Comparison of ENCODE assay signal across 8 cellular contexts in the genomic region with DNA sequence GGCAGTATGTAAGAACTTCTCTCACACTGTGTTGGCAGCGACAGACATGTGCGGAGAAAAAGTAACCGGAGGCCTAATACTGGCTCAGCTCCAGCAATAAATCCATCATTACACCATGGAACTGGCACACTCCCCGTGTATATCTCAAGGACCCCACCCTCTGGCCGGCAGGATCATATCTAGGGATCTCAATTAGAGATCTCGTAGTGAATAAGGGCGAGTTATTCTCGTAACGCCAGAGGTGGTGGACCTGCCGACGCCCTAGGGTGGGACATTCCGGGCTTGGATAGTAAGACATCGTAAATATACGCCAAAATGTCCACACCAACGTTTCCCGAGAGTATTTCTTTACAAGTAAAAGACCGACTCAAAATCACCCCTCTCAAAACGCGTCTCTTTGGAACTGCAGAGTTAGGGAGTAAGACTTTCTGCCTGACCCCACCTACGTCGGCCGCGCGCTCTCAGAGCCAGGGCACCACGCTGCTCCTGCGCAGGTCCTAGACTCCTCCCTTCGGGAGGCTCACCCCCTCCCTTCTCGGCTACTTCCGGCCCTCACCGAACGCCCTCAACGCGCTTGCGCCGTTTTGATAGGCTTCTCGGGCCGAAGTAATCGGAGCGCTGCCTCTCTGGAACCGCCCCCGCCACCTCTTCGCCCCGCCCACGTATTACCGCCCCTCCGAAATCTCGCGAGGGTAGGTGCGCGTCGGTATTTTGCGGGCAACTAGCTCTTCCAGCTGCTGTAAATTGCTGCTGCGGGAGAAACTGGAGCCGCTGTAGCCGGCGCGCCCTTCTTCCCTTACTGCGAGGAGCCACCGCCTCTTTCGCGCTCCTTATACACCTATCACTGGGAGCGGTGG. TPM values are rescaled to one million over a fixed set of nuclear protein-coding genes. Genes with fewer than 3 reads are reported as not detected.
DNase-seq lines count a peak whose midpoint lies in the region; ATAC-seq and TF ChIP-seq lines count a peak whose summit lies in the region.

A gene with protein sequence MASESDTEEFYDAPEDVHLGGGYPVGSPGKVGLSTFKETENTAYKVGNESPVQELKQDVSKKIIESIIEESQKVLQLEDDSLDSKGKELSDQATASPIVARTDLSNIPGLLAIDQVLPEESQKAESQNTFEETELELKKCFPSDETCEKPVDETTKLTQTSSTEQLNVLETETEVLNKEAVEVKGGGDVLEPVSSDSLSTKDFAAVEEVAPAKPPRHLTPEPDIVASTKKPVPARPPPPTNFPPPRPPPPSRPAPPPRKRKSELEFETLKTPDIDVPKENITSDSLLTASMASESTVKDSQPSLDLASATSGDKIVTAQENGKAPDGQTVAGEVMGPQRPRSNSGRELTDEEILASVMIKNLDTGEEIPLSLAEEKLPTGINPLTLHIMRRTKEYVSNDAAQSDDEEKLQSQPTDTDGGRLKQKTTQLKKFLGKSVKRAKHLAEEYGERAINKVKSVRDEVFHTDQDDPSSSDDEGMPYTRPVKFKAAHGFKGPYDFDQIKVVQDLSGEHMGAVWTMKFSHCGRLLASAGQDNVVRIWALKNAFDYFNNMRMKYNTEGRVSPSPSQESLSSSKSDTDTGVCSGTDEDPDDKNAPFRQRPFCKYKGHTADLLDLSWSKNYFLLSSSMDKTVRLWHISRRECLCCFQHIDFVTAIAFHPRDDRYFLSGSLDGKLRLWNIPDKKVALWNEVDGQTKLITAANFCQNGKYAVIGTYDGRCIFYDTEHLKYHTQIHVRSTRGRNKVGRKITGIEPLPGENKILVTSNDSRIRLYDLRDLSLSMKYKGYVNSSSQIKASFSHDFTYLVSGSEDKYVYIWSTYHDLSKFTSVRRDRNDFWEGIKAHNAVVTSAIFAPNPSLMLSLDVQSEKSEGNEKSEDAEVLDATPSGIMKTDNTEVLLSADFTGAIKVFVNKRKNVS (plus strand): TSS at position 706 of the 857 bp plus-strand sequence. CDS start 398 bp downstream, outside the sequence.

- no peaks in the 10 kb centered on the region for H3K27me3 ChIP-seq in mucosa of rectum (ENCODE audit: control insufficient read depth in 2 of 2, insufficient read depth in 2 of 2, low read length in 2 of 2)

- H3K27me3 Mint-ChIP-seq in activated T-cell treated with anti-CD3 and anti-CD28 coated beads, Interleukin-2, amount 50 U/mL, for 24 hours, result no peaks in the 10 kb centered on the region

- peak within 1 kb of the TSS; percentile 76 to 84 for H3K9ac ChIP-seq in mucosa of rectum (ENCODE audit: low read depth in 1 of 2, low read length in 2 of 2)

- peak within 1 kb of the TSS; percentile 87 for H3K4me3 ChIP-seq in epithelial cell of proximal tubule (ENCODE audit: low read depth, low read length)
- H3K4me3 ChIP-seq in mucosa of rectum (ENCODE audit: low read length in 2 of 2), result peak within 1 kb of the TSS; percentile 82 to 85

- peak; percentile 72 for DNase-seq in DMS153 treated with DMSO at 0.1 percent for 48 hours (lab: John Stamatoyannopoulos, UW; ENCODE audit: unreplicated experiment)
- DNase-seq in KBM-7, result peak; percentile 99
- peak; percentile 92 for DNase-seq in activated T-cell treated with anti-CD3 and anti-CD28 coated beads, Interleukin-2, amount 50 U/mL, for 24 hours
- DNase-seq in epithelial cell of proximal tubule (ENCODE audit: low read depth), result no peak
- peak; percentile 93 for DNase-seq in stimulated activated CD8-positive, alpha-beta memory T cell treated with anti-CD3 and anti-CD28 coated beads, Interleukin-4, amount 100 ng/mL, for 48 hours

- TF ChIP-seq CTCF in epithelial cell of proximal tubule (conservative IDR thresholded peaks at IDR 0.05; ENCODE audit: low read depth, low read length), result no peak

- ATAC-seq in GM21717 (IDR thresholded peaks at IDR 0.05; ENCODE audit: unreplicated experiment), result peak; percentile 91

- H3K36me3 Mint-ChIP-seq in activated T-cell treated with anti-CD3 and anti-CD28 coated beads, Interleukin-2, amount 50 U/mL, for 24 hours (ENCODE audit: low read depth), result peaks cover 7% of the 10 kb centered on the region

- H3K4me1 Mint-ChIP-seq in activated T-cell treated with anti-CD3 and anti-CD28 coated beads, Interleukin-2, amount 50 U/mL, for 24 hours (ENCODE audit: low read depth), result peaks cover 35% of the 10 kb centered on the region

- no peaks in the 10 kb centered on the region for H3K9me3 Mint-ChIP-seq in activated T-cell treated with anti-CD3 and anti-CD28 coated beads, Interleukin-2, amount 50 U/mL, for 24 hours

- no peaks in the 10 kb centered on the region for H3K9me3 ChIP-seq in mucosa of rectum (ENCODE audit: control insufficient read depth in 2 of 2, low read length in 2 of 2)

- peak within 1 kb of the TSS; percentile 92 for H3K27ac ChIP-seq in mucosa of rectum (ENCODE audit: low read depth in 2 of 2, low read length in 2 of 2)

- H3K4me3 Mint-ChIP-seq in activated T-cell treated with anti-CD3 and anti-CD28 coated beads, Interleukin-2, amount 50 U/mL, for 24 hours, result peak within 1 kb of the TSS; percentile 97

- in situ Hi-C loops in KBM-7 (cut with MboI; ENCODE audit: low pct_unique_long_range_greater_than_20kb, low sequenced_read_pairs), result no loop called here

- peaks cover 0 to 3% of the 10 kb centered on the region in 2 donors for H3K4me1 ChIP-seq in mucosa of rectum (ENCODE audit: control insufficient read depth in 2 of 2, insufficient read depth in 2 of 2, low read length in 2 of 2)

- H3K36me3 ChIP-seq in mucosa of rectum (ENCODE audit: control insufficient read depth in 2 of 2, insufficient read depth in 2 of 2, low read length in 2 of 2), result no peaks in the 10 kb centered on the region

- peak within 1 kb of the TSS; percentile 98 for H3K27ac Mint-ChIP-seq in activated T-cell treated with anti-CD3 and anti-CD28 coated beads, Interleukin-2, amount 50 U/mL, for 24 hours

TF ChIP-seq in PFSK-1, 5 proteins besides CTCF, POLR2A, EP300 and RAD21:
- TF ChIP-seq TAF1 (IDR thresholded peaks at IDR 0.05; ENCODE audit: borderline replicate concordance, insufficient read depth, low read length) (no peak), POLR2AphosphoS5 (IDR thresholded peaks at IDR 0.05; ENCODE audit: low read depth, low read length) (peak; percentile 69; the same call in 1 of the 2 replicates), FOXP2 (optimal IDR thresholded peaks at IDR 0.05; ENCODE audit: borderline replicate concordance, extremely low read depth, extremely low read length, insufficient read depth) (peak; percentile 48), SIN3A (IDR thresholded peaks at IDR 0.05; ENCODE audit: borderline replicate concordance, insufficient read depth, low read length) (peak; percentile 14; the same call in 1 of the 2 replicates)
- TF ChIP-seq, protein P1, sequence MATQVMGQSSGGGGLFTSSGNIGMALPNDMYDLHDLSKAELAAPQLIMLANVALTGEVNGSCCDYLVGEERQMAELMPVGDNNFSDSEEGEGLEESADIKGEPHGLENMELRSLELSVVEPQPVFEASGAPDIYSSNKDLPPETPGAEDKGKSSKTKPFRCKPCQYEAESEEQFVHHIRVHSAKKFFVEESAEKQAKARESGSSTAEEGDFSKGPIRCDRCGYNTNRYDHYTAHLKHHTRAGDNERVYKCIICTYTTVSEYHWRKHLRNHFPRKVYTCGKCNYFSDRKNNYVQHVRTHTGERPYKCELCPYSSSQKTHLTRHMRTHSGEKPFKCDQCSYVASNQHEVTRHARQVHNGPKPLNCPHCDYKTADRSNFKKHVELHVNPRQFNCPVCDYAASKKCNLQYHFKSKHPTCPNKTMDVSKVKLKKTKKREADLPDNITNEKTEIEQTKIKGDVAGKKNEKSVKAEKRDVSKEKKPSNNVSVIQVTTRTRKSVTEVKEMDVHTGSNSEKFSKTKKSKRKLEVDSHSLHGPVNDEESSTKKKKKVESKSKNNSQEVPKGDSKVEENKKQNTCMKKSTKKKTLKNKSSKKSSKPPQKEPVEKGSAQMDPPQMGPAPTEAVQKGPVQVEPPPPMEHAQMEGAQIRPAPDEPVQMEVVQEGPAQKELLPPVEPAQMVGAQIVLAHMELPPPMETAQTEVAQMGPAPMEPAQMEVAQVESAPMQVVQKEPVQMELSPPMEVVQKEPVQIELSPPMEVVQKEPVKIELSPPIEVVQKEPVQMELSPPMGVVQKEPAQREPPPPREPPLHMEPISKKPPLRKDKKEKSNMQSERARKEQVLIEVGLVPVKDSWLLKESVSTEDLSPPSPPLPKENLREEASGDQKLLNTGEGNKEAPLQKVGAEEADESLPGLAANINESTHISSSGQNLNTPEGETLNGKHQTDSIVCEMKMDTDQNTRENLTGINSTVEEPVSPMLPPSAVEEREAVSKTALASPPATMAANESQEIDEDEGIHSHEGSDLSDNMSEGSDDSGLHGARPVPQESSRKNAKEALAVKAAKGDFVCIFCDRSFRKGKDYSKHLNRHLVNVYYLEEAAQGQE (IDR thresholded peaks at IDR 0.05; ENCODE audit: insufficient read depth in 1 of 2, low read depth in 2 of 2, low read length in 2 of 2), result no peak

RNA-seq across cellular contexts. Expression of the gene that starts here (rescaled TPM):
- polyA plus RNA-seq in PFSK-1 (2012; ENCODE audit: insufficient read length, low read depth), result 1.9 TPM
- 8.1 and 13.7 TPM in 2 replicates for total RNA-seq in epithelial cell of proximal tubule
